In the genomic region with DNA sequence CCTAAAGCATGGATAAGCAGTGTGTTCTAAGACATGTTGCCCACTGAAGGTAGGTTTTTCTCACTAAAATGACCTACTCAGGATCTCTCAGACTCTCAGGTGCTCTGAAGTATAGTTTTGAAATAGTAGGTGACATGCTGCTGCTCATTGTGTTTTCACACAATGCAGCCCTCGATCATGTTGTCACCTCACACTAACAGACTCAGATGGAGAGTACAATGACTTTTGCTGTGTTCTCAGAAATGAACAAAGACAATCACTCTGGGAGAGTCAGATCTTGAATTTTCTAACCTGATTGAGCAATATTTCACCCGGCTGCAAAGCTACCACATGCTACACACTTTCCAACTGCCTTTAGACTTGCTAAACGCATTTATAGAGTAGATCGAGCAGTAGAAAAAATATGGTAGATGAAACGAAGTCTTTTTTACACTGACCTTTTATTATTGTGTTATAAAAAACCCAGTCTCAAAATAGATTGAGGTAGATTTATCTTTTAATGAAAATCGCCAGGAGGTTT, we compare ENCODE assay signal across 17 cellular contexts.
DNase-seq lines count a peak whose midpoint lies in the region; ATAC-seq and TF ChIP-seq lines count a peak whose summit lies in the region.
"Had no signal": no experiment of that assay in that cellular context is flagged by ENCODE, and none has a peak within 500 bp of the region (broad histone marks: within the 10 kb centered on the region; RNA-seq: fewer than 3 reads in every experiment).

No MANE protein-coding gene starts in this region.

- H3K27ac ChIP-seq in DOHH2 (ENCODE audit: low read depth, low read length) (no peak overlapping the region), OCI-LY7 (ENCODE audit: low read depth, low read length, poor library complexity, severe bottlenecking) (peak overlapping the region; percentile 58), hepatocyte (peak overlapping the region; percentile 14), gastrocnemius medialis (no peak overlapping the region)
- H3K27ac ChIP-seq: epithelial cell of prostate, upper lobe of right lung had no signal

- H3K9me2 ChIP-seq in DOHH2 (replicated peaks; ENCODE audit: control insufficient read depth, low read length) (no peaks in the 10 kb centered on the region), OCI-LY7 (ENCODE audit: insufficient read depth, low read length) (no peaks in the 10 kb centered on the region), hepatocyte (replicated peaks; ENCODE audit: insufficient read depth) (no peaks in the 10 kb centered on the region)

- H3K27me3 ChIP-seq in DOHH2 (ENCODE audit: control insufficient read depth, low read length) (no peaks in the 10 kb centered on the region), hepatocyte (no peaks in the 10 kb centered on the region), gastrocnemius medialis (no peaks in the 10 kb centered on the region)
- H3K27me3 ChIP-seq: upper lobe of right lung had no signal

- peak overlapping the region; percentile 90; the same call in 1 of the 2 replicates for H2AFZ ChIP-seq in OCI-LY7 (ENCODE audit: low read length)
- no peak overlapping the region for H2AFZ ChIP-seq in hepatocyte

- WGBS in hepatocyte (ENCODE audit: low lambda C conversion rate, missing lambda C conversion rate): 61% methylated on average over 6 of the region's 6 CpGs

- H3K79me2 ChIP-seq in DOHH2 (ENCODE audit: control insufficient read depth, low read length) (no peaks in the 10 kb centered on the region), OCI-LY7 (ENCODE audit: insufficient read depth, low read depth, low read length) (no peaks in the 10 kb centered on the region), hepatocyte (no peaks in the 10 kb centered on the region)

- ATAC-seq in HG02870 (IDR thresholded peaks at IDR 0.05; ENCODE audit: unreplicated experiment) (peak; percentile 25), GM21526 (IDR thresholded peaks at IDR 0.05; ENCODE audit: low FRiP score, unreplicated experiment) (no peak), gastrocnemius medialis (no peak)

- POLR2A ChIA-PET in OCI-LY7 (lab: Charles Lee): interaction anchor here (0.8 to 6.5 kb wide), 15 partner anchors 9 to 109 kb away, joined by 3 to 128 read pairs (median 9); a partner anchor contains a TSS

- intact Hi-C loops in OCI-LY7 (cut with micrococcal nuclease; ENCODE audit: unreplicated experiment) (loop anchor here (2.0 kb wide), 1 partner anchor 63 kb away; no protein-coding TSS in a partner anchor), gastrocnemius medialis (cut with DNase I; ENCODE audit: low total_unique reads) (no loop called here), posterior cingulate gyrus (cut with DNase I) (no loop called here)

- H3K9me3 ChIP-seq in DOHH2 (ENCODE audit: control insufficient read depth, insufficient read depth, low read length) (peaks cover 14% of the 10 kb centered on the region), OCI-LY7 (ENCODE audit: low read length) (peaks cover 32% of the 10 kb centered on the region; the same call in 1 of the 2 replicates), hepatocyte (ENCODE audit: low read depth) (no peaks in the 10 kb centered on the region), gastrocnemius medialis (no peaks in the 10 kb centered on the region)
- H3K9me3 ChIP-seq: upper lobe of right lung had no signal

- CTCF ChIA-PET in OCI-LY7 (lab: Charles Lee; ENCODE audit: unreplicated experiment): interaction anchor here (0.8 to 1.2 kb wide), 2 partner anchors 107 to 112 kb away, joined by 3 to 5 read pairs; no protein-coding TSS in a partner anchor

- H3K4me1 ChIP-seq in DOHH2 (ENCODE audit: control insufficient read depth, low read length): peaks cover 40% of the 10 kb centered on the region
- H3K4me1 ChIP-seq in OCI-LY7 (ENCODE audit: insufficient read depth, low read length, poor library complexity, severe bottlenecking): peaks cover 49% of the 10 kb centered on the region
- H3K4me1 ChIP-seq in hepatocyte (ENCODE audit: insufficient read depth): peaks cover 4% of the 10 kb centered on the region
- H3K4me1 ChIP-seq in gastrocnemius medialis: no peaks in the 10 kb centered on the region

- H3F3A ChIP-seq in DOHH2 (ENCODE audit: control insufficient read depth, insufficient read depth): no peaks in the 10 kb centered on the region

- H3K4me2 ChIP-seq in DOHH2 (ENCODE audit: low read length) (peak overlapping the region; percentile 15), OCI-LY7 (ENCODE audit: low read length) (peak overlapping the region; percentile 54), hepatocyte (peak overlapping the region; percentile 65)

- peaks cover 4% of the 10 kb centered on the region; the same call in 1 of the 2 replicates for H3K27me3 Mint-ChIP-seq in HFFc6 (ENCODE audit: insufficient read depth)
- H3K27me3 Mint-ChIP-seq: activated CD4-positive, alpha-beta memory T cell treated with anti-CD3 and anti-CD28 coated beads for 36 hours had no signal

- TF ChIP-seq CTCF in DOHH2 (IDR thresholded peaks at IDR 0.05; ENCODE audit: low read depth, low read length, poor library complexity, severe bottlenecking) (no peak), OCI-LY7 (conservative IDR thresholded peaks at IDR 0.05; ENCODE audit: low read length) (no peak), hepatocyte (IDR thresholded peaks at IDR 0.05; ENCODE audit: poor library complexity) (no peak), HFFc6 (IDR thresholded peaks at IDR 0.05) (no peak), gastrocnemius medialis (IDR thresholded peaks at IDR 0.05 in 4 of 5, conservative IDR thresholded peaks at IDR 0.05 in 1 of 5) (no peak)

- H3K4me3 Mint-ChIP-seq in HFFc6: no peak overlapping the region
- H3K4me3 Mint-ChIP-seq: activated CD4-positive, alpha-beta memory T cell treated with anti-CD3 and anti-CD28 coated beads for 36 hours had no signal

- in situ Hi-C loops in gastrocnemius medialis (cut with MboI; ENCODE audit: low sequenced_read_pairs in 4 of 4): no loop called here

- no peak overlapping the region for H3K27ac Mint-ChIP-seq in HFFc6
- H3K27ac Mint-ChIP-seq: activated CD4-positive, alpha-beta memory T cell treated with anti-CD3 and anti-CD28 coated beads for 36 hours; CD8-positive, alpha-beta memory T cell had no signal

- H3K4me3 ChIP-seq in DOHH2 (ENCODE audit: low read length): no peak overlapping the region
- H3K4me3 ChIP-seq in OCI-LY7 (ENCODE audit: low read depth, low read length, poor library complexity, severe bottlenecking): peak overlapping the region; percentile 21
- H3K4me3 ChIP-seq in hepatocyte: no peak overlapping the region
- no peak overlapping the region for H3K4me3 ChIP-seq in gastrocnemius medialis
- H3K4me3 ChIP-seq: upper lobe of right lung had no signal

- no peaks in the 10 kb centered on the region; the same call in 1 of the 2 replicates for H3K9me3 Mint-ChIP-seq in HFFc6

- no peaks in the 10 kb centered on the region for H3K36me3 ChIP-seq in DOHH2 (ENCODE audit: control insufficient read depth, low read length)
- peaks cover 20% of the 10 kb centered on the region; the same call in 1 of the 2 replicates for H3K36me3 ChIP-seq in OCI-LY7 (ENCODE audit: insufficient read depth, low read length)
- H3K36me3 ChIP-seq in hepatocyte (replicated peaks; ENCODE audit: insufficient read depth, low read depth): no peaks in the 10 kb centered on the region
- H3K36me3 ChIP-seq in gastrocnemius medialis: no peaks in the 10 kb centered on the region
- H3K36me3 ChIP-seq: upper lobe of right lung had no signal

- no peaks in the 10 kb centered on the region for H3K36me3 Mint-ChIP-seq in HFFc6 (ENCODE audit: low read depth)

- BruUV-seq in OCI-LY7 (replicated peaks; lab: Mats Ljungman, UMichigan): no TSS peak

- H3K4me1 Mint-ChIP-seq in HFFc6 (ENCODE audit: low read depth): no peaks in the 10 kb centered on the region

- DNase-seq in OCI-LY7 (ENCODE audit: low spot score) (peak; percentile 15), hepatocyte (ENCODE audit: low spot score) (no peak), HFFc6 (no peak), gastrocnemius medialis (no peak), posterior cingulate gyrus (no peak)
- DNase-seq: activated CD4-positive, alpha-beta memory T cell treated with anti-CD3 and anti-CD28 coated beads for 36 hours; CD8-positive, alpha-beta memory T cell; DMS79; foreskin melanocyte; kidney; NCI-H1694 treated with DMSO at 0.1 percent for 48 hours; stimulated activated CD4-positive, alpha-beta T cell treated with anti-CD3 and anti-CD28 coated beads, Interleukin-4, amount 100 ng/mL, for 1 hour; upper lobe of right lung had no signal

- TF ChIP-seq POLR2A in gastrocnemius medialis (IDR thresholded peaks at IDR 0.05): no peak

- no peaks in the 10 kb centered on the region for H4K20me1 ChIP-seq in DOHH2 (ENCODE audit: control insufficient read depth, insufficient read depth, low read depth, low read length)
- no peaks in the 10 kb centered on the region for H4K20me1 ChIP-seq in OCI-LY7 (ENCODE audit: insufficient read depth, low read length)
- H4K20me1 ChIP-seq in hepatocyte (ENCODE audit: insufficient read depth, poor library complexity, severe bottlenecking): no peaks in the 10 kb centered on the region

Comparison
In these comparisons a context has a peak if more than half of its experiments do, and no peak if none do; other contexts are left out.
1. H3K27ac ChIP-seq: peak in OCI-LY7 (single experiment) and hepatocyte (single experiment); none in DOHH2 (single experiment) and gastrocnemius medialis (0 of 4).
2. H3K4me2 ChIP-seq: peak in every context shown above with its lines; median percentile 65 in hepatocyte; 54 in OCI-LY7; 15 in DOHH2.